Comparison of ENCODE assay signal across 37 cellular contexts in the genomic region with DNA sequence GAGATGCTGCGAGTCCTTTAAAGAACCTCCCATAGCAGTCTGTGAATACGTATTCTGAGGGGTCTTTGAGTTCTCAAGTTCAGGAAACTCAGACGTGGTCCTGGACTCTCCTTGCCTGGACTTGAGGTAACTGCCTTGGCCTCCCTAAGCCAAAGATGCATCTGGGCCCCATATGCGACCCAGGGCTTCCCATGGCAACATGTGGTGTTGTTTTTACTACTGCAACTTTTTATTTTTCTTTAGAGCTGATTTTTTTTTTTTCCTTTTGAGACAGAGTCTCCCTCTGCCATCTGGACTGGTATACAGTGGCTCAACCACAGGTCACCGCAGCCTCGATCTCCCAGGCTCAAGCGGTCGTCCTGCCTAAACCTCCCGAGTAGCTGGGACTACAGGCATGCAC.
"Had no signal": no experiment of that assay in that cellular context is flagged by ENCODE, and none has a peak within 500 bp of the region (broad histone marks: within the 10 kb centered on the region; RNA-seq: fewer than 3 reads in every experiment).

No MANE protein-coding gene starts in this region.

- H3K4me1 ChIP-seq: adrenal gland, ascending aorta, body of pancreas, breast epithelium had no signal

- H3K4me3 Mint-ChIP-seq: activated naive CD4-positive, alpha-beta T cell treated with anti-CD3 and anti-CD28 coated beads for 36 hours; activated naive CD4-positive, alpha-beta T cell treated with anti-CD3 and anti-CD28 coated beads, Interleukin-2, amount 10 ng/mL, durations not matched to agents 7 days and 5 days; activated naive CD4-positive, alpha-beta T cell treated with anti-CD3 and anti-CD28 coated beads, Interleukin-2, amount 50 U/mL, for 24 hours; activated naive CD8-positive, alpha-beta T cell; activated naive CD8-positive, alpha-beta T cell treated with anti-CD3 and anti-CD28 coated beads for 36 hours; activated naive CD8-positive, alpha-beta T cell treated with anti-CD3 and anti-CD28 coated beads, Interleukin-2, amount 10 ng/mL, durations not matched to agents 7 days and 5 days; activated naive CD8-positive, alpha-beta T cell treated with anti-CD3 and anti-CD28 coated beads, Interleukin-2, amount 50 U/mL, for 24 hours; activated T-cell treated with anti-CD3 and anti-CD28 coated beads, Interleukin-2, amount 50 U/mL, for 24 hours; activated T-cell treated with anti-CD3 and anti-CD28 coated beads, Interleukin-2, amount 50 U/mL, for 4 hours; activated T-cell treated with anti-CD3 and anti-CD28 coated beads, Interleukin-2, amount 50 U/mL, for 72 hours; activated T-helper 1 cell treated with anti-CD3 and anti-CD28 coated beads, Interleukin-12 subunit alpha, Interleukin-12 subunit beta, Interleukin-2, Interleukin-4 antibody, amounts not matched to agents 30 ng/mL and 10 ng/mL and 1 ng/mL, durations not matched to agents 14 hours and 24 hours and 36 hours; activated T-helper 17 cell treated with anti-CD3 and anti-CD28 coated beads, Interleukin-2, amount 50 U/mL, for 72 hours; brain; central memory CD8-positive, alpha-beta T cell had no signal

- H3K9me3 ChIP-seq: adrenal gland, ascending aorta, body of pancreas, breast epithelium had no signal

- H3K27me3 ChIP-seq: adrenal gland, ascending aorta, body of pancreas, brain microvascular endothelial cell, breast epithelium had no signal

- H3K4me3 ChIP-seq: adrenal gland, ascending aorta, body of pancreas, breast epithelium, cardiac muscle cell had no signal

- H3K4me1 Mint-ChIP-seq: activated naive CD4-positive, alpha-beta T cell treated with anti-CD3 and anti-CD28 coated beads, Interleukin-2, amount 10 ng/mL, durations not matched to agents 7 days and 5 days; activated naive CD4-positive, alpha-beta T cell treated with anti-CD3 and anti-CD28 coated beads, Interleukin-2, amount 50 U/mL, for 24 hours; activated naive CD8-positive, alpha-beta T cell treated with anti-CD3 and anti-CD28 coated beads for 36 hours; activated naive CD8-positive, alpha-beta T cell treated with anti-CD3 and anti-CD28 coated beads, Interleukin-2, amount 10 ng/mL, durations not matched to agents 7 days and 5 days; activated naive CD8-positive, alpha-beta T cell treated with anti-CD3 and anti-CD28 coated beads, Interleukin-2, amount 50 U/mL, for 24 hours; activated T-helper 17 cell treated with anti-CD3 and anti-CD28 coated beads, Interleukin-2, amount 50 U/mL, for 72 hours; central memory CD8-positive, alpha-beta T cell had no signal

- H3K27ac Mint-ChIP-seq: activated naive CD4-positive, alpha-beta T cell treated with anti-CD3 and anti-CD28 coated beads for 36 hours; activated naive CD4-positive, alpha-beta T cell treated with anti-CD3 and anti-CD28 coated beads, Interleukin-2, amount 10 ng/mL, durations not matched to agents 7 days and 5 days; activated naive CD4-positive, alpha-beta T cell treated with anti-CD3 and anti-CD28 coated beads, Interleukin-2, amount 50 U/mL, for 24 hours; activated naive CD4-positive, alpha-beta T cell treated with anti-CD3 and anti-CD28 coated beads, Interleukin-2, amount 50 U/mL, for 72 hours; activated naive CD8-positive, alpha-beta T cell; activated naive CD8-positive, alpha-beta T cell treated with anti-CD3 and anti-CD28 coated beads for 36 hours; activated naive CD8-positive, alpha-beta T cell treated with anti-CD3 and anti-CD28 coated beads, Interleukin-2, amount 10 ng/mL, durations not matched to agents 7 days and 5 days; activated naive CD8-positive, alpha-beta T cell treated with anti-CD3 and anti-CD28 coated beads, Interleukin-2, amount 50 U/mL, for 24 hours; activated T-cell treated with anti-CD3 and anti-CD28 coated beads, Interleukin-2, amount 50 U/mL, for 24 hours; activated T-cell treated with anti-CD3 and anti-CD28 coated beads, Interleukin-2, amount 50 U/mL, for 72 hours; activated T-helper 1 cell treated with anti-CD3 and anti-CD28 coated beads, Interleukin-12 subunit alpha, Interleukin-12 subunit beta, Interleukin-2, Interleukin-4 antibody, amounts not matched to agents 30 ng/mL and 10 ng/mL and 1 ng/mL, durations not matched to agents 14 hours and 24 hours and 36 hours; activated T-helper 17 cell treated with anti-CD3 and anti-CD28 coated beads, Interleukin-2, amount 50 U/mL, for 72 hours; activated T-helper 2 cell treated with anti-CD3 and anti-CD28 coated beads, Interferon-gamma antibody, Interleukin-2, Interleukin-4, amounts not matched to agents 10 μg/mL and 5 μg/mL and 100 μg/mL, durations not matched to agents 14 hours and 24 hours and 36 hours; brain had no signal

- DNase-seq: activated effector memory CD4-positive, alpha-beta T cell treated with anti-CD3 and anti-CD28 coated beads, Interleukin-2, amount 50 U/mL, for 16 hours; activated effector memory CD4-positive, alpha-beta T cell treated with Interleukin-2 at 50 U/mL for 16 hours; activated gamma-delta T cell; activated gamma-delta T cell treated with Interleukin-2 at 50 U/mL for 16 hours; activated naive CD4-positive, alpha-beta T cell; activated naive CD4-positive, alpha-beta T cell treated with anti-CD3 and anti-CD28 coated beads for 36 hours; activated naive CD4-positive, alpha-beta T cell treated with anti-CD3 and anti-CD28 coated beads, Interleukin-2, amount 10 ng/mL, durations not matched to agents 7 days and 5 days; activated naive CD4-positive, alpha-beta T cell treated with anti-CD3 and anti-CD28 coated beads, Interleukin-2, amount 50 U/mL, for 16 hours; activated naive CD4-positive, alpha-beta T cell treated with Interleukin-2 at 50 U/mL for 16 hours; activated naive CD8-positive, alpha-beta T cell treated with anti-CD3 and anti-CD28 coated beads for 36 hours; activated naive CD8-positive, alpha-beta T cell treated with anti-CD3 and anti-CD28 coated beads, Interleukin-2, amount 10 ng/mL, durations not matched to agents 7 days and 5 days; activated naive CD8-positive, alpha-beta T cell treated with anti-CD3 and anti-CD28 coated beads, Interleukin-2, amount 50 U/mL, for 24 hours; activated T-cell treated with anti-CD3 and anti-CD28 coated beads, Interleukin-2, amount 50 U/mL, for 1 hour; activated T-cell treated with anti-CD3 and anti-CD28 coated beads, Interleukin-2, amount 50 U/mL, for 24 hours; activated T-cell treated with anti-CD3 and anti-CD28 coated beads, Interleukin-2, amount 50 U/mL, for 4 hours; activated T-cell treated with anti-CD3 and anti-CD28 coated beads, Interleukin-2, amount 50 U/mL, for 48 hours; activated T-cell treated with anti-CD3 and anti-CD28 coated beads, Interleukin-2, amount 50 U/mL, for 72 hours; adrenal gland; amniotic stem cell; amygdala; anterior cingulate cortex; aorta; body of pancreas; brain microvascular endothelial cell; central memory CD4-positive, alpha-beta T cell; cerebellar nuclear complex had no signal

- H3K9me3 Mint-ChIP-seq: activated naive CD4-positive, alpha-beta T cell treated with anti-CD3 and anti-CD28 coated beads for 36 hours; activated naive CD4-positive, alpha-beta T cell treated with anti-CD3 and anti-CD28 coated beads, Interleukin-2, amount 10 ng/mL, durations not matched to agents 7 days and 5 days; activated naive CD4-positive, alpha-beta T cell treated with anti-CD3 and anti-CD28 coated beads, Interleukin-2, amount 50 U/mL, for 24 hours; activated naive CD4-positive, alpha-beta T cell treated with anti-CD3 and anti-CD28 coated beads, Interleukin-2, amount 50 U/mL, for 72 hours; activated naive CD8-positive, alpha-beta T cell treated with anti-CD3 and anti-CD28 coated beads for 36 hours; activated naive CD8-positive, alpha-beta T cell treated with anti-CD3 and anti-CD28 coated beads, Interleukin-2, amount 10 ng/mL, durations not matched to agents 7 days and 5 days; activated naive CD8-positive, alpha-beta T cell treated with anti-CD3 and anti-CD28 coated beads, Interleukin-2, amount 50 U/mL, for 24 hours; activated T-cell treated with anti-CD3 and anti-CD28 coated beads, Interleukin-2, amount 50 U/mL, for 24 hours; activated T-cell treated with anti-CD3 and anti-CD28 coated beads, Interleukin-2, amount 50 U/mL, for 4 hours; activated T-cell treated with anti-CD3 and anti-CD28 coated beads, Interleukin-2, amount 50 U/mL, for 72 hours; activated T-helper 1 cell treated with anti-CD3 and anti-CD28 coated beads, Interleukin-12 subunit alpha, Interleukin-12 subunit beta, Interleukin-2, Interleukin-4 antibody, amounts not matched to agents 30 ng/mL and 10 ng/mL and 1 ng/mL, durations not matched to agents 14 hours and 24 hours and 36 hours; activated T-helper 17 cell treated with anti-CD3 and anti-CD28 coated beads, Interleukin-2, amount 50 U/mL, for 72 hours; activated T-helper 2 cell treated with anti-CD3 and anti-CD28 coated beads, Interferon-gamma antibody, Interleukin-2, Interleukin-4, amounts not matched to agents 10 μg/mL and 5 μg/mL and 100 μg/mL, durations not matched to agents 14 hours and 24 hours and 36 hours; central memory CD8-positive, alpha-beta T cell had no signal

- H3K27me3 Mint-ChIP-seq: activated naive CD8-positive, alpha-beta T cell treated with anti-CD3 and anti-CD28 coated beads for 36 hours had no signal

- H3K36me3 ChIP-seq: adrenal gland, ascending aorta, brain microvascular endothelial cell, breast epithelium, cardiac muscle cell had no signal

- H3K36me3 Mint-ChIP-seq: activated naive CD4-positive, alpha-beta T cell treated with anti-CD3 and anti-CD28 coated beads, Interleukin-2, amount 10 ng/mL, durations not matched to agents 7 days and 5 days; activated naive CD4-positive, alpha-beta T cell treated with anti-CD3 and anti-CD28 coated beads, Interleukin-2, amount 50 U/mL, for 24 hours; activated naive CD4-positive, alpha-beta T cell treated with anti-CD3 and anti-CD28 coated beads, Interleukin-2, amount 50 U/mL, for 72 hours; activated naive CD8-positive, alpha-beta T cell; activated naive CD8-positive, alpha-beta T cell treated with anti-CD3 and anti-CD28 coated beads for 36 hours; activated naive CD8-positive, alpha-beta T cell treated with anti-CD3 and anti-CD28 coated beads, Interleukin-2, amount 10 ng/mL, durations not matched to agents 7 days and 5 days; brain had no signal

- H3K27ac ChIP-seq: adrenal gland, ascending aorta, body of pancreas, brain microvascular endothelial cell, breast epithelium, cardiac muscle cell had no signal
